ENCODE assay signal across 2 cellular contexts in genomic region chr12:56884421-56884820, GRCh38.
TF ChIP-seq lines count a peak whose summit lies in the region.

No MANE protein-coding gene starts in this region.

TF ChIP-seq in A549, 52 proteins besides CTCF, POLR2A, EP300 and RAD21:
- TF ChIP-seq FOSL2 (IDR thresholded peaks at IDR 0.05) (no peak), FOSL2 (CRISPR knock-in tag; IDR thresholded peaks at IDR 0.05) (peak; percentile 56), CBX8 (IDR thresholded peaks at IDR 0.05) (no peak)
TF ChIP-seq in A549: peak in this region for 1.

TF ChIP-seq in K562, 482 proteins besides CTCF, POLR2A, EP300 and RAD21:
- no peak for TF ChIP-seq HOMEZ (CRISPR knock-in tag; IDR thresholded peaks at IDR 0.05)
- TF ChIP-seq ZKSCAN1 (IDR thresholded peaks at IDR 0.05; ENCODE audit: low read depth, low read length) = no peak
- no peak for TF ChIP-seq ILF3 (IDR thresholded peaks at IDR 0.05; ENCODE audit: borderline replicate concordance)
- no peak for TF ChIP-seq ZNF384 (IDR thresholded peaks at IDR 0.05; ENCODE audit: low read depth, low read length)
- peak; percentile 62 for TF ChIP-seq ATF3 (IDR thresholded peaks at IDR 0.05)
- no peak for TF ChIP-seq ATF3 (CRISPR knock-in tag; conservative IDR thresholded peaks at IDR 0.05)
- TF ChIP-seq ZNF668 (CRISPR knock-in tag; IDR thresholded peaks at IDR 0.05) = no peak
- TF ChIP-seq TCF7L2 (IDR thresholded peaks at IDR 0.05; ENCODE audit: low read depth, low read length) = no peak
